In genomic region chr7:74604326-74605020, GRCh38 we compare ENCODE assay signal across 12 cellular contexts. TPM values are rescaled to one million over a fixed set of nuclear protein-coding genes. Genes with fewer than 3 reads are reported as not detected.
DNase-seq lines count a peak whose midpoint lies in the region; ATAC-seq lines count a peak whose summit lies in the region.
"Had no signal": no experiment of that assay in that cellular context is flagged by ENCODE, and none has a peak within 500 bp of the region (broad histone marks: within the 10 kb centered on the region; RNA-seq: fewer than 3 reads in every experiment).

No MANE protein-coding gene starts in this region.

- no peak overlapping the region for H2BK12ac ChIP-seq in trophoblast cell (ENCODE audit: low read length)

- 74 to 79% methylated on average over 7 of the region's 7 CpGs for WGBS in esophagus, 2 donors
- no CpG with 5 or more reads among the region's 7 CpGs for WGBS in trophoblast cell (ENCODE audit: extremely low coverage, insufficient coverage, insufficient read length)

- H2BK120ac ChIP-seq in trophoblast cell (ENCODE audit: insufficient read depth, low read length, poor library complexity): no peak overlapping the region

- H3K14ac ChIP-seq in trophoblast cell (ENCODE audit: low read length): no peak overlapping the region

- no peak overlapping the region for H4K12ac ChIP-seq in trophoblast cell (ENCODE audit: low read depth, low read length)

- H3K9me3 ChIP-seq in MG63: no peaks in the 10 kb centered on the region
- H3K9me3 ChIP-seq in esophagus (ENCODE audit: control insufficient read depth in 2 of 2, insufficient read depth in 1 of 2, low read depth in 1 of 2, low read length in 1 of 2): no peaks in the 10 kb centered on the region
- H3K9me3 ChIP-seq in trophoblast cell (ENCODE audit: insufficient read depth, low read depth, low read length): no peaks in the 10 kb centered on the region

- no peak overlapping the region for H2AFZ ChIP-seq in trophoblast cell (ENCODE audit: insufficient read depth, low read length, poor library complexity)

- H3K79me2 ChIP-seq in trophoblast cell (ENCODE audit: control insufficient read depth, insufficient read depth, low read length, poor library complexity): no peaks in the 10 kb centered on the region

- H3K36me3 ChIP-seq in MG63 (0 out of 2 replicates have a peak, but pooled peaks cover under 1% of the 10 kb centered on the region), esophagus (ENCODE audit: control insufficient read depth in 2 of 2, insufficient read depth in 2 of 2, low read length in 1 of 2) (peaks cover 0 to 14% of the 10 kb centered on the region in 2 donors), trophoblast cell (ENCODE audit: control insufficient read depth in 1 of 2, insufficient read depth in 2 of 2, low read length in 2 of 2) (peaks cover 14 to 18% of the 10 kb centered on the region in 2 experiments)

- no peak overlapping the region for H3K4ac ChIP-seq in trophoblast cell (ENCODE audit: low read depth, low read length)

- H2BK5ac ChIP-seq in trophoblast cell (ENCODE audit: low read depth, low read length, poor library complexity): no peak overlapping the region

- H3K27me3 ChIP-seq in MG63 (no peaks in the 10 kb centered on the region), esophagus (ENCODE audit: control insufficient read depth in 1 of 2, insufficient read depth in 2 of 2, low read length in 2 of 2) (no peaks in the 10 kb centered on the region), trophoblast cell (ENCODE audit: insufficient read depth, low read length) (no peaks in the 10 kb centered on the region)

- no peak overlapping the region for H3K4me2 ChIP-seq in trophoblast cell (ENCODE audit: low read length)

- ATAC-seq in HG03095 (IDR thresholded peaks at IDR 0.05; ENCODE audit: unreplicated experiment): no peak

- H3K9ac ChIP-seq in trophoblast cell (ENCODE audit: low read length): peak overlapping the region; percentile 43

- H4K91ac ChIP-seq in trophoblast cell (ENCODE audit: low read depth, low read length): no peak overlapping the region

- H3K4me1 ChIP-seq in esophagus (ENCODE audit: control insufficient read depth in 2 of 2, insufficient read depth in 2 of 2, low read length in 1 of 2) (peaks cover 0 to 17% of the 10 kb centered on the region in 2 donors), trophoblast cell (ENCODE audit: control insufficient read depth in 1 of 2, insufficient read depth in 2 of 2, low read length in 2 of 2) (peaks cover 2 to 5% of the 10 kb centered on the region in 2 experiments)

- H3K18ac ChIP-seq in trophoblast cell (ENCODE audit: low read length): no peak overlapping the region

- DNase-seq in COR-L47 (lab: John Stamatoyannopoulos, UW): peak; percentile 5
- peak; percentile 66 for DNase-seq in MG63
- DNase-seq in trophoblast cell: no peak
- DNase-seq in Ammon's horn (ENCODE audit: low spot score): no peak
- DNase-seq in HPDE6-E6E7 (ENCODE audit: extremely low spot score): no peak
- no peak for DNase-seq in hepatic stellate cell (ENCODE audit: low spot score)
- DNase-seq: cortex of kidney, NCI-H1048, posterior cingulate gyrus had no signal

- no peak overlapping the region for H4K8ac ChIP-seq in trophoblast cell (ENCODE audit: low read depth, low read length)

- H2AK5ac ChIP-seq in trophoblast cell (ENCODE audit: low read length): no peak overlapping the region

- H3K27ac ChIP-seq in esophagus (ENCODE audit: low read depth in 2 of 2, low read length in 1 of 2): peak overlapping the region; percentile 69 to 90
- H3K27ac ChIP-seq in trophoblast cell (ENCODE audit: low read depth, low read length): no peak overlapping the region
- H3K27ac ChIP-seq: SK-N-MC had no signal

- H3K79me1 ChIP-seq in trophoblast cell (ENCODE audit: low read length): peaks cover 2% of the 10 kb centered on the region

- H3K23ac ChIP-seq in trophoblast cell (ENCODE audit: low read length): no peak overlapping the region

- H3K4me3 ChIP-seq in MG63: no peak overlapping the region
- no peak overlapping the region for H3K4me3 ChIP-seq in esophagus (ENCODE audit: low read depth in 1 of 2, low read length in 2 of 2)
- no peak overlapping the region for H3K4me3 ChIP-seq in trophoblast cell (ENCODE audit: low read depth, low read length)
- H3K4me3 ChIP-seq: SK-N-MC had no signal

RNA-seq across cellular contexts. Expression of gene GTF2I, which starts 53.0 kb away (rescaled TPM):
- 57.8 and 144 TPM in 2 replicates for total RNA-seq in MG63 (2014; rRNA removed; shearing (Covaris generic); ENCODE audit: low replicate concordance)
- 10 to 100 TPM; 33.5 to 40.9 TPM for polyA plus RNA-seq in esophagus
- polyA plus RNA-seq in trophoblast cell (2013): 172 and 177 TPM in 2 replicates

Comparison
In these comparisons a context has a peak if more than half of its experiments do, and no peak if none do; other contexts are left out.
1. DNase-seq: peak in COR-L47 (single experiment) and MG63 (single experiment); none in trophoblast cell (0 of 2), Ammon's horn (single experiment), HPDE6-E6E7 (single experiment) and hepatic stellate cell (single experiment).